8 cellular contexts compared by ENCODE assay signal in genomic region chr14:99794156-99794780, GRCh38. TPM values are rescaled to one million over a fixed set of nuclear protein-coding genes. Genes with fewer than 3 reads are reported as not detected.
A peak's percentile ranks its signal among the peaks of the same experiment; 100 is the strongest.
DNase-seq lines count a peak whose midpoint lies in the region; ATAC-seq and TF ChIP-seq lines count a peak whose summit lies in the region.

No MANE protein-coding gene starts in this region.

- H3K27ac Mint-ChIP-seq in brain, result peak overlapping the region; percentile 66 to 96 (median 82)
- peak overlapping the region; percentile 75 for H3K27ac Mint-ChIP-seq in mesothelial cell of epicardium

- peak overlapping the region; percentile 69 for H3K4me3 ChIP-seq in left ventricle myocardium inferior

- H3K36me3 Mint-ChIP-seq in brain (peaks cover 7% of the 10 kb centered on the region), mesothelial cell of epicardium (peaks cover 3% of the 10 kb centered on the region)

- H3K9me3 Mint-ChIP-seq in brain (peaks cover 0 to 16% (median 8%) of the 10 kb centered on the region in 5 experiments), mesothelial cell of epicardium (peaks cover 5% of the 10 kb centered on the region)

- peaks cover 48% of the 10 kb centered on the region for H3K4me1 ChIP-seq in left ventricle myocardium inferior

- DNase-seq in left ventricle myocardium inferior, result no peak
- DNase-seq in left cardiac atrium, result no peak
- DNase-seq in mesothelial cell of epicardium (ENCODE audit: low spot score in 2 of 2, unreplicated experiment in 2 of 2), result no peak
- no peak for DNase-seq in activated CD4-positive, CD25-positive, alpha-beta regulatory T cell (lab: John Stamatoyannopoulos, UW)
- no peak for DNase-seq in central memory CD4-positive, alpha-beta T cell
- no peak for DNase-seq in NCI-H524 (lab: John Stamatoyannopoulos, UW)

- H3K27ac ChIP-seq in left ventricle myocardium inferior (replicated peaks), result peak overlapping the region; percentile 69

- no peaks in the 10 kb centered on the region for H3K9me3 ChIP-seq in left ventricle myocardium inferior (replicated peaks)

- intact Hi-C loops in left ventricle myocardium inferior (cut with micrococcal nuclease), result no loop called here
- intact Hi-C loops in left cardiac atrium (cut with DNase I), result loop anchor here (5.0 kb wide), 2 partner anchors 37 to 62 kb away; no protein-coding TSS in a partner anchor

- H3K4me1 Mint-ChIP-seq in brain, result peaks cover 77% of the 10 kb centered on the region
- H3K4me1 Mint-ChIP-seq in mesothelial cell of epicardium, result peaks cover 28% of the 10 kb centered on the region

- TF ChIP-seq CTCF in left ventricle myocardium inferior (IDR thresholded peaks at IDR 0.05; ENCODE audit: borderline replicate concordance) (no peak), brain (conservative IDR thresholded peaks at IDR 0.05) (no peak), mesothelial cell of epicardium (IDR thresholded peaks at IDR 0.05; ENCODE audit: unreplicated experiment) (no peak)

- H3K27me3 ChIP-seq in left ventricle myocardium inferior (ENCODE audit: low read depth), result no peaks in the 10 kb centered on the region

- H3K27me3 Mint-ChIP-seq in brain, result peaks cover 15% of the 10 kb centered on the region
- H3K27me3 Mint-ChIP-seq in mesothelial cell of epicardium (ENCODE audit: low read depth), result peaks cover 13% of the 10 kb centered on the region

- ATAC-seq in left cardiac atrium (no peak), HG03139 (IDR thresholded peaks at IDR 0.05; ENCODE audit: unreplicated experiment) (no peak)

- H3K4me3 Mint-ChIP-seq in brain (peak overlapping the region; percentile 84 to 91 (median 88)), mesothelial cell of epicardium (peak overlapping the region; percentile 74)

- H3K36me3 ChIP-seq in left ventricle myocardium inferior, result no peaks in the 10 kb centered on the region

RNA-seq across cellular contexts. Expression of gene EML1, which starts 1.1 kb away (rescaled TPM):
- total RNA-seq in left ventricle myocardium inferior (33.3 TPM), left cardiac atrium (10 to 100 TPM; 23.7 to 24.6 TPM), mesothelial cell of epicardium (17.6 to 19.3 TPM (median 18.9 TPM) in 3 replicates)
- 13.4 TPM for polyA plus RNA-seq in brain (ENCODE audit: insufficient read depth, low read depth, low replicate concordance)
